21 cellular contexts compared by ENCODE assay signal in the genomic region with DNA sequence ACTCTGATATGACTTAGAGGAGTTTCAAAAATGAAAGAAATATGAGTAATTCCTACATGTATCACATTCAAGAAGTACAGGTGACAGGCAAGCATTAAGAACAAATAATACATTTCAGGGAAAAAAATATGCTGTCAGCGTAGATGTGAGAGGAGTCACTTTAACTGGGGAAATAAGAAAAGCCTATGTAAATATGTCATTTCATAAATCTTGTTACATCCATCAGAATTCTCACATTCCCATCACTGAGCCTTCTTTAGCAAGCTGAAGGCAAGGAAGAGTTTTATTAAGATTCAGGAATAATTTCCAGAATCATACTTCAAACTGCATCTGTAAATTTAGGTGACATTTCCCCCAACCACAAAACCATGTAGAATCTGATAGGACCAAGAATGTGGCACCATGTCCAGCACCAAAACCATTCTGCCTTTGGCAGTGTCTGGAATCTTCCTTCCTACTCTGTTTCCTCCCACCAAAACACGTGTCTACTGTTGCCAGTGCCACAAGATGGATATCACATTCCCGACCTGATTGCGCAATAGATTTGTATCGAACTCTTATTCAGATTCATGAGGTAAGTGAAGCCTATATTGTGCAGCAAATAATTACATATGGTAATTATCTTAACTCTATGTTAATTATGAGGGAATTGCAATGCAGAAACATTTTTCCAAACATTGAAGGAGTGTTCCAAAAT.
"Had no signal": no experiment of that assay in that cellular context is flagged by ENCODE, and none has a peak within 500 bp of the region (broad histone marks: within the 10 kb centered on the region; RNA-seq: fewer than 3 reads in every experiment).

No MANE protein-coding gene starts in this region.

- H3K9me3 ChIP-seq: esophagus muscularis mucosa, heart right ventricle, ovary, sigmoid colon, thoracic aorta had no signal

- H3K4me3 ChIP-seq: esophagus muscularis mucosa, heart right ventricle, ovary, sigmoid colon, thoracic aorta had no signal

- H3K27ac ChIP-seq: esophagus muscularis mucosa, foreskin keratinocyte, heart right ventricle, ovary, sigmoid colon, thoracic aorta had no signal

- DNase-seq: activated CD4-positive, alpha-beta T cell treated with anti-CD3 and anti-CD28 coated beads for 36 hours; activated CD4-positive, CD25-positive, alpha-beta regulatory T cell; activated CD8-positive, alpha-beta memory T cell treated with anti-CD3 and anti-CD28 coated beads, Interleukin-2, amount 10 ng/mL, durations not matched to agents 7 days and 5 days; activated CD8-positive, alpha-beta T cell treated with anti-CD3 and anti-CD28 coated beads, Interleukin-2, amount 10 ng/mL, durations not matched to agents 7 days and 5 days; activated T-cell treated with anti-CD3 and anti-CD28 coated beads, Interleukin-2, amount 50 U/mL, for 48 hours; endodermal cell; foreskin keratinocyte; heart right ventricle; naive B cell; nephron progenitor cell; ovary; retina; sigmoid colon; small intestine; stimulated activated CD4-positive, alpha-beta T cell treated with anti-CD3 and anti-CD28 coated beads, Interleukin-4, amount 100 ng/mL, for 24 hours had no signal

- FAIRE-seq: bronchial epithelial cell, small intestine, urothelium cell line had no signal

- H3K27me3 ChIP-seq: esophagus muscularis mucosa, heart right ventricle, ovary, sigmoid colon had no signal

- H3K36me3 ChIP-seq: esophagus muscularis mucosa, heart right ventricle, ovary, sigmoid colon, thoracic aorta had no signal

- H3K4me1 ChIP-seq: esophagus muscularis mucosa, foreskin keratinocyte, heart right ventricle, sigmoid colon had no signal

- ATAC-seq: activated CD4-positive, alpha-beta T cell treated with anti-CD3 and anti-CD28 coated beads for 36 hours; activated CD8-positive, alpha-beta memory T cell treated with anti-CD3 and anti-CD28 coated beads, Interleukin-2, amount 10 ng/mL, durations not matched to agents 7 days and 5 days; activated CD8-positive, alpha-beta T cell treated with anti-CD3 and anti-CD28 coated beads, Interleukin-2, amount 10 ng/mL, durations not matched to agents 7 days and 5 days; activated naive CD4-positive, alpha-beta T cell treated with anti-CD3 and anti-CD28 coated beads, Interleukin-2, amount 50 U/mL, for 72 hours; foreskin keratinocyte; heart right ventricle; stimulated activated effector memory CD8-positive, alpha-beta T cell treated with anti-CD3 and anti-CD28 coated beads, Interleukin-12 subunit alpha, Interleukin-12 subunit beta, amount 100 ng/mL, for 72 hours had no signal
